In the genomic region with DNA sequence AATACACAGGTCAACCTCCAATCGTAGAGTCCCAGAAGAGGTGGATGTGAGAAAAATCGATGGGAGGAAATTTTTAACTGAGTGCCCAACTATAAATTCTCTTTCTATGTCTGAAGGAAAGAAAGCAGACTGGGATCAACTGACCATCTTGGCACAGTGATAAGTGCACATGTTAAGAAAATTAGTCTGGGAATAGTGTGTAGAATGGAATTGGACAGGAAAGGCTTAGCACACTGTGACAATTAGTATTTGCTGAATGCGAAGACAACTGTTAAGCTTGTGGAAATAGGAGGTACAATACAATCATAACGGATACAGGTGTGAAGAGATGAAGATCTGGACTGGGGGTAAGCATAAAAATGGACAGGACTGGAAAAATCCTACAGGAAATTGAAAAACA, we compare ENCODE assay signal across 16 cellular contexts.
DNase-seq lines count a peak whose midpoint lies in the region; ATAC-seq and TF ChIP-seq lines count a peak whose summit lies in the region.
"Had no signal": no experiment of that assay in that cellular context is flagged by ENCODE, and none has a peak within 500 bp of the region (broad histone marks: within the 10 kb centered on the region; RNA-seq: fewer than 3 reads in every experiment).

No MANE protein-coding gene starts in this region.

- H3K4me1 ChIP-seq in right cardiac atrium (ENCODE audit: control insufficient read depth, insufficient read depth, low read length): no peaks in the 10 kb centered on the region
- H3K4me1 ChIP-seq in SJSA1 (replicated peaks): peaks cover 52% of the 10 kb centered on the region
- no peaks in the 10 kb centered on the region for H3K4me1 ChIP-seq in effector memory CD4-positive, alpha-beta T cell (ENCODE audit: control insufficient read depth, insufficient read depth, low read length, poor library complexity, severe bottlenecking)
- H3K4me1 ChIP-seq: HAP-1 had no signal

- H3K36me3 Mint-ChIP-seq in chondrocyte (ENCODE audit: low read depth) (no peaks in the 10 kb centered on the region), osteocyte (ENCODE audit: unreplicated experiment) (peaks cover 2% of the 10 kb centered on the region)
- H3K36me3 Mint-ChIP-seq: CD14-positive monocyte had no signal

- H3K9me3 ChIP-seq in right cardiac atrium (ENCODE audit: control insufficient read depth, low read length): no peaks in the 10 kb centered on the region
- no peaks in the 10 kb centered on the region for H3K9me3 ChIP-seq in SJSA1 (replicated peaks)
- no peaks in the 10 kb centered on the region for H3K9me3 ChIP-seq in effector memory CD4-positive, alpha-beta T cell (ENCODE audit: control insufficient read depth, low read length)
- H3K9me3 ChIP-seq: HAP-1 had no signal

- no peak overlapping the region for H3K4me3 Mint-ChIP-seq in chondrocyte (ENCODE audit: unreplicated experiment)
- H3K4me3 Mint-ChIP-seq in osteocyte (ENCODE audit: unreplicated experiment): no peak overlapping the region
- H3K4me3 Mint-ChIP-seq: CD14-positive monocyte; CD4-positive, alpha-beta memory T cell had no signal

- DNase-seq in left ventricle myocardium superior (no peak), right cardiac atrium (no peak), SJSA1 (ENCODE audit: low read depth in 1 of 2, low spot score in 2 of 2) (no peak), chondrocyte (ENCODE audit: low spot score) (no peak), osteocyte (ENCODE audit: extremely low spot score, unreplicated experiment) (no peak)
- no peak for DNase-seq in effector memory CD4-positive, alpha-beta T cell
- DNase-seq: CD4-positive, alpha-beta memory T cell; DMS79 treated with DMSO at 0.1 percent for 48 hours; GF-D8; GM23248 had no signal

- WGBS in right cardiac atrium: 61% methylated on average over 4 of the region's 4 CpGs

- H3K27ac ChIP-seq in right cardiac atrium (ENCODE audit: low read length) (no peak overlapping the region), SJSA1 (peak overlapping the region; percentile 98)
- no peak overlapping the region for H3K27ac ChIP-seq in effector memory CD4-positive, alpha-beta T cell (ENCODE audit: insufficient read depth, low read length, poor library complexity, severe bottlenecking)
- H3K27ac ChIP-seq: BLaER1, GM23248, HL-60 had no signal

- H3K9me3 Mint-ChIP-seq in chondrocyte (ENCODE audit: low read depth): peaks cover 3% of the 10 kb centered on the region
- no peaks in the 10 kb centered on the region for H3K9me3 Mint-ChIP-seq in osteocyte (ENCODE audit: unreplicated experiment)

- H3K4me1 Mint-ChIP-seq in chondrocyte (ENCODE audit: low read depth) (peaks cover 53% of the 10 kb centered on the region), osteocyte (ENCODE audit: unreplicated experiment) (peaks cover 54% of the 10 kb centered on the region)
- H3K4me1 Mint-ChIP-seq: CD14-positive monocyte had no signal

- peak; percentile 25 for ATAC-seq in left ventricle myocardium superior
- no peak for ATAC-seq in right cardiac atrium
- ATAC-seq in HG03571 (IDR thresholded peaks at IDR 0.05; ENCODE audit: unreplicated experiment): no peak
- no peak for ATAC-seq in GM21723 (IDR thresholded peaks at IDR 0.05; ENCODE audit: unreplicated experiment)

- TF ChIP-seq CTCF in chondrocyte (IDR thresholded peaks at IDR 0.05) (no peak), osteocyte (IDR thresholded peaks at IDR 0.05) (no peak)

- H3K27ac Mint-ChIP-seq in chondrocyte (ENCODE audit: unreplicated experiment): peak overlapping the region; percentile 84
- H3K27ac Mint-ChIP-seq in osteocyte (ENCODE audit: unreplicated experiment): peak overlapping the region; percentile 84
- H3K27ac Mint-ChIP-seq: CD14-positive monocyte; CD4-positive, alpha-beta memory T cell had no signal

- H3K4me3 ChIP-seq in right cardiac atrium (ENCODE audit: low read length) (no peak overlapping the region), SJSA1 (no peak overlapping the region)
- no peak overlapping the region for H3K4me3 ChIP-seq in effector memory CD4-positive, alpha-beta T cell (ENCODE audit: insufficient read depth, low read depth, low read length, poor library complexity, severe bottlenecking)
- H3K4me3 ChIP-seq: BLaER1, GM23248, HAP-1 had no signal

- no peaks in the 10 kb centered on the region for H3K36me3 ChIP-seq in SJSA1
- H3K36me3 ChIP-seq in effector memory CD4-positive, alpha-beta T cell (ENCODE audit: control insufficient read depth, insufficient read depth, low read length): no peaks in the 10 kb centered on the region
- H3K36me3 ChIP-seq: BLaER1, HAP-1 had no signal

- no peaks in the 10 kb centered on the region for H3K27me3 Mint-ChIP-seq in chondrocyte (ENCODE audit: low read depth)
- H3K27me3 Mint-ChIP-seq in osteocyte (ENCODE audit: unreplicated experiment): no peaks in the 10 kb centered on the region

- intact Hi-C loops in left ventricle myocardium superior (cut with micrococcal nuclease) (no loop called here), right cardiac atrium (cut with DNase I) (no loop called here)

- no peaks in the 10 kb centered on the region for H3K27me3 ChIP-seq in right cardiac atrium (ENCODE audit: control insufficient read depth, insufficient read depth)
- H3K27me3 ChIP-seq in SJSA1 (replicated peaks): no peaks in the 10 kb centered on the region
- H3K27me3 ChIP-seq in effector memory CD4-positive, alpha-beta T cell (replicated peaks; ENCODE audit: control insufficient read depth, insufficient read depth, low read length, poor library complexity, severe bottlenecking): no peaks in the 10 kb centered on the region
- H3K27me3 ChIP-seq: BLaER1 had no signal
